In the genomic region with DNA sequence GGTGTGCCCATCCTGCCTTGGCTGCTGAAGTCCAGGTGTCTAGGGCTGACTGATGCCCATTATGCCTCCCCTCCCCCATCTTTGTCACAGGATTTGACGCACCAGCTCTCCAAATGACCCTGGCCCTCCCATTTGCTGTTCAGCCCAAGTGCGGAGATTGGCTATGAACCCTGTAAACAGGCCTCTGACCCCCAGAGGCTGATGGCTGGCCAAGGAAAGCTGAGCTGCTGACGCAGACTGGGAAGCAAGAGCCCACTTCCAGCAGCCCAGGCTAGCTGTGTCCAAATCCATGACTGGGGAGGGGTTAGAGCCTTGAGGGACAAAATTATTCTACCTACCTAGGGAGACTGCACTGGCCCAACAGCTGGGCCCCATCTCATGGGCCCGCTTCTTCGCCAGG, we compare ENCODE assay signal across 17 cellular contexts. TPM values are rescaled to one million over a fixed set of nuclear protein-coding genes. Genes with fewer than 3 reads are reported as not detected.
DNase-seq lines count a peak whose midpoint lies in the region; ATAC-seq and TF ChIP-seq lines count a peak whose summit lies in the region.
"Had no signal": no experiment of that assay in that cellular context is flagged by ENCODE, and none has a peak within 500 bp of the region (broad histone marks: within the 10 kb centered on the region; RNA-seq: fewer than 3 reads in every experiment).

No MANE protein-coding gene starts in this region.

- H3K27ac ChIP-seq in liver (ENCODE audit: low read depth in 1 of 2, low read length in 2 of 2): peak overlapping the region; percentile 74 to 82
- H3K27ac ChIP-seq in stomach smooth muscle (ENCODE audit: low read length): peak overlapping the region; percentile 55

- intact Hi-C loops in activated CD4-positive, alpha-beta memory T cell treated with anti-CD3 and anti-CD28 coated beads for 36 hours (cut with micrococcal nuclease): no loop called here

- POLR2A ChIA-PET in activated CD4-positive, alpha-beta memory T cell treated with anti-CD3 and anti-CD28 coated beads for 36 hours (lab: Charles Lee): interaction anchor here (0.6 to 0.8 kb wide), 2 partner anchors 27 to 191 kb away, joined by 3 read pairs; no protein-coding TSS in a partner anchor

- H3K36me3 Mint-ChIP-seq in glutamatergic neuron (ENCODE audit: unreplicated experiment): no peaks in the 10 kb centered on the region
- H3K36me3 Mint-ChIP-seq in activated CD4-positive, alpha-beta memory T cell treated with anti-CD3 and anti-CD28 coated beads for 36 hours: peaks cover 24% of the 10 kb centered on the region

- no peak overlapping the region for H3K4me3 Mint-ChIP-seq in glutamatergic neuron (ENCODE audit: unreplicated experiment)
- H3K4me3 Mint-ChIP-seq in activated CD4-positive, alpha-beta memory T cell treated with anti-CD3 and anti-CD28 coated beads for 36 hours: no peak overlapping the region
- H3K4me3 Mint-ChIP-seq: T-helper 2 cell treated with Interferon-gamma antibody and Interleukin-4, amounts not matched to agents 5 μg/mL and 100 μg/mL, for 36 hours had no signal

- H3K4me1 Mint-ChIP-seq in glutamatergic neuron (ENCODE audit: low read depth, unreplicated experiment): peaks cover 19% of the 10 kb centered on the region
- H3K4me1 Mint-ChIP-seq in activated CD4-positive, alpha-beta memory T cell treated with anti-CD3 and anti-CD28 coated beads for 36 hours (ENCODE audit: low read depth): peaks cover 19% of the 10 kb centered on the region

- ATAC-seq in GM21381 (IDR thresholded peaks at IDR 0.05; ENCODE audit: unreplicated experiment): no peak

- WGBS in liver: 61% methylated on average over 5 of the region's 5 CpGs

- H3K27me3 Mint-ChIP-seq in glutamatergic neuron (ENCODE audit: unreplicated experiment): peaks cover 7% of the 10 kb centered on the region
- H3K27me3 Mint-ChIP-seq in activated CD4-positive, alpha-beta memory T cell treated with anti-CD3 and anti-CD28 coated beads for 36 hours: no peaks in the 10 kb centered on the region

- H3K9ac ChIP-seq in liver (ENCODE audit: low read depth in 1 of 2, low read length in 2 of 2) (no peak overlapping the region), stomach smooth muscle (ENCODE audit: low read length in 2 of 2) (no peak overlapping the region)

- TF ChIP-seq CTCF in choroid plexus epithelial cell (conservative IDR thresholded peaks at IDR 0.05; ENCODE audit: low read depth, low read length) (no peak), liver (IDR thresholded peaks at IDR 0.05; ENCODE audit: low read depth, low read length, missing input control) (no peak), glutamatergic neuron (IDR thresholded peaks at IDR 0.05; ENCODE audit: partially characterized antibody, unreplicated experiment) (no peak)

- H3K4me1 ChIP-seq in liver (ENCODE audit: control insufficient read depth in 4 of 4, insufficient read depth in 4 of 4, low read length in 3 of 4): peaks cover 5 to 37% (median 24%) of the 10 kb centered on the region in 4 donors
- peaks cover 35% of the 10 kb centered on the region for H3K4me1 ChIP-seq in stomach smooth muscle (ENCODE audit: control insufficient read depth, insufficient read depth, low read length)

- CTCF ChIA-PET in activated CD4-positive, alpha-beta memory T cell treated with anti-CD3 and anti-CD28 coated beads for 36 hours (lab: Charles Lee): interaction anchor here (1.4 kb wide), 1 partner anchor 11 kb away, joined by 5 read pairs; no protein-coding TSS in a partner anchor

- H3K9me3 ChIP-seq in liver (ENCODE audit: control insufficient read depth in 4 of 4, low read length in 3 of 4) (no peaks in the 10 kb centered on the region), stomach smooth muscle (ENCODE audit: control insufficient read depth in 2 of 2, low read length in 2 of 2) (no peaks in the 10 kb centered on the region)
- H3K9me3 ChIP-seq: MG63, pancreas had no signal

- no peak overlapping the region for H3K27ac Mint-ChIP-seq in glutamatergic neuron (ENCODE audit: unreplicated experiment)
- no peak overlapping the region for H3K27ac Mint-ChIP-seq in activated CD4-positive, alpha-beta memory T cell treated with anti-CD3 and anti-CD28 coated beads for 36 hours

- no peak for TF ChIP-seq RAD21 in liver (IDR thresholded peaks at IDR 0.05)

- peaks cover under 1 to 14% (median 6%) of the 10 kb centered on the region in 4 donors for H3K36me3 ChIP-seq in liver (ENCODE audit: control insufficient read depth in 4 of 4, insufficient read depth in 3 of 4, low read depth in 1 of 4, low read length in 3 of 4)
- H3K36me3 ChIP-seq in stomach smooth muscle (ENCODE audit: control insufficient read depth in 2 of 2, insufficient read depth in 2 of 2, low read length in 2 of 2): peaks cover 18 to 27% of the 10 kb centered on the region in 2 donors
- H3K36me3 ChIP-seq: MG63 had no signal

- peak; percentile 96 for DNase-seq in NCI-H510A treated with DMSO at 0.1 percent for 48 hours (lab: John Stamatoyannopoulos, UW)
- DNase-seq in choroid plexus epithelial cell (ENCODE audit: low read depth): peak; percentile 31
- DNase-seq in glutamatergic neuron: no peak
- DNase-seq in GF-D8 (lab: John Stamatoyannopoulos, UW): no peak
- DNase-seq in activated CD4-positive, alpha-beta memory T cell treated with anti-CD3 and anti-CD28 coated beads for 36 hours: no peak
- DNase-seq: activated CD4-positive, alpha-beta T cell treated with anti-CD3 and anti-CD28 coated beads, Interleukin-2, amount 50 U/mL, for 1 hour; H9; MG63 had no signal

- H3K9me3 Mint-ChIP-seq in glutamatergic neuron (ENCODE audit: unreplicated experiment): peaks cover 10% of the 10 kb centered on the region
- no peaks in the 10 kb centered on the region for H3K9me3 Mint-ChIP-seq in activated CD4-positive, alpha-beta memory T cell treated with anti-CD3 and anti-CD28 coated beads for 36 hours
- H3K9me3 Mint-ChIP-seq: H9; T-helper 2 cell treated with Interferon-gamma antibody and Interleukin-4, amounts not matched to agents 5 μg/mL and 100 μg/mL, for 36 hours had no signal

- H3K27me3 ChIP-seq in liver (ENCODE audit: control insufficient read depth in 4 of 4, insufficient read depth in 4 of 4, low read length in 3 of 4) (no peaks in the 10 kb centered on the region), stomach smooth muscle (ENCODE audit: control insufficient read depth in 1 of 2, insufficient read depth in 2 of 2, low read length in 2 of 2) (no peaks in the 10 kb centered on the region)
- H3K27me3 ChIP-seq: MG63, pancreas had no signal

- H3K4me3 ChIP-seq in choroid plexus epithelial cell (ENCODE audit: low read depth, low read length): no peak overlapping the region
- no peak overlapping the region for H3K4me3 ChIP-seq in liver (ENCODE audit: low read depth in 1 of 3, low read length in 3 of 3)
- no peak overlapping the region for H3K4me3 ChIP-seq in stomach smooth muscle (ENCODE audit: low read length in 2 of 2)
- H3K4me3 ChIP-seq: MG63 had no signal

TF ChIP-seq in liver, 16 proteins besides CTCF, POLR2A, EP300 and RAD21 (continues in another document):
- TF ChIP-seq HNF4G (IDR thresholded peaks at IDR 0.05) (no peak), JUND (IDR thresholded peaks at IDR 0.05) (no peak), EGR1 (IDR thresholded peaks at IDR 0.05; ENCODE audit: low read depth in 2 of 2) (no peak), SP1 (IDR thresholded peaks at IDR 0.05) (peak; percentile 82), NR2F2 (IDR thresholded peaks at IDR 0.05) (peak; percentile 71), FOXA2 (IDR thresholded peaks at IDR 0.05) (peak; percentile 3), RXRA (IDR thresholded peaks at IDR 0.05) (peak; percentile 52 to 74), HNF4A (conservative IDR thresholded peaks at IDR 0.05) (peak; percentile 39 to 54), GABPA (IDR thresholded peaks at IDR 0.05 in 1 of 2, conservative IDR thresholded peaks at IDR 0.05 in 1 of 2) (no peak)
- TF ChIP-seq, protein P1, sequence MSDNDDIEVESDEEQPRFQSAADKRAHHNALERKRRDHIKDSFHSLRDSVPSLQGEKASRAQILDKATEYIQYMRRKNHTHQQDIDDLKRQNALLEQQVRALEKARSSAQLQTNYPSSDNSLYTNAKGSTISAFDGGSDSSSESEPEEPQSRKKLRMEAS (IDR thresholded peaks at IDR 0.05): no peak

RNA-seq across cellular contexts. Expression of a gene that starts 0.8 kb away (rescaled TPM):
- total RNA-seq in liver: under 1 TPM in 1 of 2 donors, not detected in 1; 0.25 TPM
- under 1 TPM; 0.44 to 0.58 TPM for polyA plus RNA-seq in liver
- 1.2 TPM for total RNA-seq in glutamatergic neuron (ENCODE audit: unreplicated experiment)
- 10 to 100 TPM; 17.3 to 24.0 TPM for total RNA-seq in activated CD4-positive, alpha-beta memory T cell treated with anti-CD3 and anti-CD28 coated beads for 36 hours
- total RNA-seq: lung microvascular endothelial cell, pancreas, RPMI7951 had no signal
- polyA plus RNA-seq: BJ, pancreas had no signal

RNA-seq across cellular contexts. Expression of a gene that starts 3.2 kb away (rescaled TPM):
- total RNA-seq in liver: 10 to 100 TPM; 26.9 to 29.1 TPM
- polyA plus RNA-seq in liver: 10 to 100 TPM; 51.5 to 65.2 TPM
- 30.0 TPM for total RNA-seq in glutamatergic neuron (ENCODE audit: unreplicated experiment)
- total RNA-seq in activated CD4-positive, alpha-beta memory T cell treated with anti-CD3 and anti-CD28 coated beads for 36 hours: 100 to 1,000 TPM; 155 to 158 TPM

RNA-seq across cellular contexts. Expression of a gene that starts 28.8 kb away (rescaled TPM):
- 1 to 10 TPM in 1 of 2 donors, under 1 TPM in 1; 0.75 to 6.5 TPM for total RNA-seq in liver
- polyA plus RNA-seq in liver: 10 to 100 TPM in 1 of 2 donors, 1 to 10 TPM in 1; 2.0 to 41.6 TPM
- not detected for total RNA-seq in glutamatergic neuron (ENCODE audit: unreplicated experiment)
- total RNA-seq in activated CD4-positive, alpha-beta memory T cell treated with anti-CD3 and anti-CD28 coated beads for 36 hours: 1 to 10 TPM in 1 of 2 experiments, not detected in 1; 1.0 TPM
- total RNA-seq: astrocyte, H9, lung microvascular endothelial cell, RPMI7951 had no signal
- polyA plus RNA-seq: BJ, pancreas had no signal

RNA-seq across cellular contexts. Expression of a gene that starts 41.9 kb away (rescaled TPM):
- total RNA-seq in liver (not detected), glutamatergic neuron (ENCODE audit: unreplicated experiment) (not detected)
- polyA plus RNA-seq in liver: 1 to 10 TPM in 1 of 2 donors, not detected in 1; 2.5 TPM
- not detected for total RNA-seq in activated CD4-positive, alpha-beta memory T cell treated with anti-CD3 and anti-CD28 coated beads for 36 hours
- total RNA-seq: astrocyte, H9, lung microvascular endothelial cell, pancreas, RPMI7951 had no signal
- polyA plus RNA-seq: BJ, pancreas had no signal

Comparison
In these comparisons a context has a peak if more than half of its experiments do, and no peak if none do; other contexts are left out.
1. DNase-seq: peak in NCI-H510A treated with DMSO at 0.1 percent for 48 hours (single experiment) and choroid plexus epithelial cell (single experiment); none in glutamatergic neuron (single experiment), GF-D8 (single experiment) and activated CD4-positive, alpha-beta memory T cell treated with anti-CD3 and anti-CD28 coated beads for 36 hours (single experiment).